In genomic region chr11:102347526-102348331, GRCh38 we compare ENCODE assay signal across 8 cellular contexts. TPM values are rescaled to one million over a fixed set of nuclear protein-coding genes. Genes with fewer than 3 reads are reported as not detected.
DNase-seq lines count a peak whose midpoint lies in the region; ATAC-seq lines count a peak whose summit lies in the region.

No MANE protein-coding gene starts in this region.

- peaks cover 18% of the 10 kb centered on the region for H3K36me3 Mint-ChIP-seq in natural killer cell treated with Interleukin-12 subunit alpha and Interleukin-12 subunit beta and Interleukin-15 and Interleukin-18, amount 100 ng/mL, for 72 hours

- peak overlapping the region; percentile 90 for H3K4me3 Mint-ChIP-seq in natural killer cell treated with Interleukin-12 subunit alpha and Interleukin-12 subunit beta and Interleukin-15 and Interleukin-18, amount 100 ng/mL, for 72 hours

- H3K9me3 Mint-ChIP-seq in natural killer cell treated with Interleukin-12 subunit alpha and Interleukin-12 subunit beta and Interleukin-15 and Interleukin-18, amount 100 ng/mL, for 72 hours: no peaks in the 10 kb centered on the region

- peak; percentile 23 for ATAC-seq in GM21367 (IDR thresholded peaks at IDR 0.05; ENCODE audit: unreplicated experiment)
- peak in 1 of 2 donors; percentile 0 for ATAC-seq in natural killer cell treated with Interleukin-12 subunit alpha and Interleukin-12 subunit beta and Interleukin-15 and Interleukin-18, amount 100 ng/mL, for 72 hours

- peaks cover 28 to 32% of the 10 kb centered on the region in 2 donors for H3K4me1 Mint-ChIP-seq in natural killer cell treated with Interleukin-12 subunit alpha and Interleukin-12 subunit beta and Interleukin-15 and Interleukin-18, amount 100 ng/mL, for 72 hours (ENCODE audit: low read depth in 2 of 2)

- no peaks in the 10 kb centered on the region for H3K27me3 Mint-ChIP-seq in natural killer cell treated with Interleukin-12 subunit alpha and Interleukin-12 subunit beta and Interleukin-15 and Interleukin-18, amount 100 ng/mL, for 72 hours

- DNase-seq in EH (ENCODE audit: low read depth) (peak; percentile 44), HT1080 (ENCODE audit: low read depth) (peak; percentile 44), UCSD-AML1 (lab: John Stamatoyannopoulos, UW; ENCODE audit: unreplicated experiment) (peak; percentile 11), fibroblast of gingiva (ENCODE audit: low read depth) (peak; percentile 32), NCI-H774 (lab: John Stamatoyannopoulos, UW) (no peak), HuH-7.5 (ENCODE audit: low spot score) (no peak)
- no peak for DNase-seq in natural killer cell treated with Interleukin-12 subunit alpha and Interleukin-12 subunit beta and Interleukin-15 and Interleukin-18, amount 100 ng/mL, for 72 hours (ENCODE audit: low spot score)

- peak overlapping the region; percentile 88 to 99 for H3K27ac Mint-ChIP-seq in natural killer cell treated with Interleukin-12 subunit alpha and Interleukin-12 subunit beta and Interleukin-15 and Interleukin-18, amount 100 ng/mL, for 72 hours

RNA-seq across cellular contexts. Expression of gene BIRC2, which starts 0.7 kb away (rescaled TPM):
- 44.0 and 45.6 TPM in 2 replicates for total RNA-seq in HT1080 (2014; rRNA removed; shearing (Covaris generic))
- polyA plus RNA-seq in HT1080 (2015; cell fraction: cytosol; rRNA removed): 45.7 and 56.6 TPM in 2 replicates
- polyA plus RNA-seq in HT1080 (2015; cell fraction: nucleus; rRNA removed): 81.3 and 84.6 TPM in 2 replicates
- 10 to 100 TPM; 41.4 to 47.0 TPM for total RNA-seq in natural killer cell treated with Interleukin-12 subunit alpha and Interleukin-12 subunit beta and Interleukin-15 and Interleukin-18, amount 100 ng/mL, for 72 hours

RNA-seq across cellular contexts. Expression of gene BIRC3, which starts 30.4 kb away (rescaled TPM):
- 0.27 and 0.50 TPM in 2 replicates for total RNA-seq in HT1080 (2014; rRNA removed; shearing (Covaris generic))
- polyA plus RNA-seq in HT1080 (2015; cell fraction: cytosol; rRNA removed): 0.70 and 1.2 TPM in 2 replicates
- polyA plus RNA-seq in HT1080 (2015; cell fraction: nucleus; rRNA removed): 1.1 and 1.3 TPM in 2 replicates
- 10 to 100 TPM; 62.3 to 75.6 TPM for total RNA-seq in natural killer cell treated with Interleukin-12 subunit alpha and Interleukin-12 subunit beta and Interleukin-15 and Interleukin-18, amount 100 ng/mL, for 72 hours

Comparison
In these comparisons a context has a peak if more than half of its experiments do, and no peak if none do; other contexts are left out.
1. DNase-seq: peak in EH (single experiment), HT1080 (single experiment), UCSD-AML1 (single experiment) and fibroblast of gingiva (single experiment); none in natural killer cell treated with Interleukin-12 subunit alpha and Interleukin-12 subunit beta and Interleukin-15 and Interleukin-18, amount 100 ng/mL, for 72 hours (single experiment), NCI-H774 (single experiment) and HuH-7.5 (single experiment).
2. RNA of gene BIRC3, which starts 30.4 kb away (total RNA-seq): 62.3 to 75.6 TPM in natural killer cell treated with Interleukin-12 subunit alpha and Interleukin-12 subunit beta and Interleukin-15 and Interleukin-18, amount 100 ng/mL, for 72 hours; 0.27 to 0.50 TPM in HT1080; every median in the first group is over 10 times any median in the second.